ENCODE assay signal across 1 cellular context in the genomic region with DNA sequence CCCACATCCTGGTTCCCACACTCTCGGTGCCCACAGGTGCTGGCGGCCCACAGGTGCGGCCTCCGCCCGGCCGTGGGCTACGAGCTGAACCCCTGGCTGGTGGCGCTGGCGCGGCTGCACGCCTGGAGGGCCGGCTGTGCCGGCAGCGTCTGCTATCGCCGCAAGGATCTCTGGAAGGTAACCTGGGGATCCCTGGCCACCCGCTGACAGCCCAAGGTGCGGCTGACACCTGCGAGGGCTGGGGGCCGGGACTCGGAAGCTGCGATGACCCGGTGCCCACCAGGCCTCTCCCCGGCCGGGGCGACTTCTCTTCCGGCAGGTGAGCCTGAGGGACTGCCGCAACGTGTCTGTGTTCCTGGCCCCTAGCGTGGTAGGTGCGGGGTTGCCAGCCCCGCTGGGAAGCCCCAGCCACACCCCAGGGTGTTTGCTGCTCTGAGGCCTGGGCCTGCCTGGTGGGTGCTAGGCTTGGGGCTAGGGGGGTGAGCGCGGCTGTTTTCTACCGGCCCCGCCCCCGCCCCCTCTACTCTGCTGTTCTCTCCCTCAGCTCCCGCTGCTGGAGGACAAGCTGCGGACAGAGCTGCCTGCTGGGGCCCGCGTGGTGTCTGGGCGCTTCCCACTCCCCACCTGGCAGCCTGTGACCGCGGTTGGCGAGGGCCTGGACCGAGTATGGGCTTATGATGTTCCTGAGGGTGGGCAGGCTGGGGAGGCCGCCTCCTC.
TF ChIP-seq lines count a peak whose summit lies in the region.

No MANE protein-coding gene starts in this region.

TF ChIP-seq in H1, 55 proteins besides CTCF, POLR2A, EP300 and RAD21:
- TF ChIP-seq RNF2 (IDR thresholded peaks at IDR 0.05; ENCODE audit: borderline replicate concordance, low read depth, low read length, missing control alignments, poor library complexity, severe bottlenecking) (no peak), SIX5 (IDR thresholded peaks at IDR 0.05; ENCODE audit: low read depth, low read length) (no peak), KDM5A (IDR thresholded peaks at IDR 0.05; ENCODE audit: low read length) (no peak), TAF7 (optimal IDR thresholded peaks at IDR 0.05; ENCODE audit: borderline replicate concordance, low read depth, low read length) (no peak), SIRT6 (IDR thresholded peaks at IDR 0.05; ENCODE audit: low read length) (no peak), EGR1 (IDR thresholded peaks at IDR 0.05; ENCODE audit: borderline replicate concordance, low read depth, low read length) (no peak), TEAD4 (IDR thresholded peaks at IDR 0.05; ENCODE audit: low read depth, low read length) (no peak), KDM4A (IDR thresholded peaks at IDR 0.05; ENCODE audit: low read depth, low read length, severe bottlenecking) (no peak), YY1 (IDR thresholded peaks at IDR 0.05; ENCODE audit: low read depth, low read length) (no peak), HDAC6 (IDR thresholded peaks at IDR 0.05; ENCODE audit: low read depth, low read length) (no peak), CBX8 (IDR thresholded peaks at IDR 0.05; ENCODE audit: borderline replicate concordance, low read depth, low read length) (no peak), RXRA (IDR thresholded peaks at IDR 0.05; ENCODE audit: insufficient read depth, low read depth, low read length) (no peak), SAP30 (IDR thresholded peaks at IDR 0.05; ENCODE audit: insufficient read depth, insufficient replicate concordance, low read length) (no peak)
- TF ChIP-seq, protein P1, sequence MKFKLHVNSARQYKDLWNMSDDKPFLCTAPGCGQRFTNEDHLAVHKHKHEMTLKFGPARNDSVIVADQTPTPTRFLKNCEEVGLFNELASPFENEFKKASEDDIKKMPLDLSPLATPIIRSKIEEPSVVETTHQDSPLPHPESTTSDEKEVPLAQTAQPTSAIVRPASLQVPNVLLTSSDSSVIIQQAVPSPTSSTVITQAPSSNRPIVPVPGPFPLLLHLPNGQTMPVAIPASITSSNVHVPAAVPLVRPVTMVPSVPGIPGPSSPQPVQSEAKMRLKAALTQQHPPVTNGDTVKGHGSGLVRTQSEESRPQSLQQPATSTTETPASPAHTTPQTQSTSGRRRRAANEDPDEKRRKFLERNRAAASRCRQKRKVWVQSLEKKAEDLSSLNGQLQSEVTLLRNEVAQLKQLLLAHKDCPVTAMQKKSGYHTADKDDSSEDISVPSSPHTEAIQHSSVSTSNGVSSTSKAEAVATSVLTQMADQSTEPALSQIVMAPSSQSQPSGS (IDR thresholded peaks at IDR 0.05; ENCODE audit: low read length): no peak
